11 cellular contexts compared by ENCODE assay signal in the genomic region with DNA sequence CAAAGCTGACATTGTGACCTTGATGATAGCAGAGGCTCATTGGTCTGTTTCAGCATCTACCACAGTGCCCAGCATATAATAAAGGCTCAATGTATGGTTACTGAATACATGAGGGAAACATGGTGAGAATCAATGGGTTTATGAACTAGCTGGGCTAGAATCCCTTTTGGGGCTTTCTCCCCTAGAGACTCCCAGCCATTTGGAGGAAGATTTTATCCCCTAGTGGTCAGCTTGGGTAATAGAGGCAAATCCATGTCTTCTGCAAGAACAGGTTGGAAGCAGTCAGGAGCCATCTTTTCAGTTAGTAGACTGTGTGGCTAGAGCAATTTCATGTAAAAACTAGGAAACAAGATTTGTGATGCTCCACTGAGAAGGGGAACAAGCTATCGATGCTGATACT. TPM values are rescaled to one million over a fixed set of nuclear protein-coding genes. Genes with fewer than 3 reads are reported as not detected.
DNase-seq lines count a peak whose midpoint lies in the region; TF ChIP-seq lines count a peak whose summit lies in the region.
"Had no signal": no experiment of that assay in that cellular context is flagged by ENCODE, and none has a peak within 500 bp of the region (broad histone marks: within the 10 kb centered on the region; RNA-seq: fewer than 3 reads in every experiment).

No MANE protein-coding gene starts in this region.

- H3K9me3 Mint-ChIP-seq in activated T-helper 1 cell treated with anti-CD3 and anti-CD28 coated beads, Interleukin-12 subunit alpha, Interleukin-12 subunit beta, Interleukin-2, Interleukin-4 antibody, amounts not matched to agents 30 ng/mL and 10 ng/mL and 1 ng/mL, durations not matched to agents 14 hours and 24 hours and 36 hours: no peaks in the 10 kb centered on the region

- 74% methylated on average over 1 of the region's 1 CpG for WGBS in suprapubic skin

- no peak overlapping the region for H3K27ac ChIP-seq in suprapubic skin
- H3K27ac ChIP-seq: heart left ventricle had no signal

- no peaks in the 10 kb centered on the region for H3K36me3 Mint-ChIP-seq in activated T-helper 1 cell treated with anti-CD3 and anti-CD28 coated beads, Interleukin-12 subunit alpha, Interleukin-12 subunit beta, Interleukin-2, Interleukin-4 antibody, amounts not matched to agents 30 ng/mL and 10 ng/mL and 1 ng/mL, durations not matched to agents 14 hours and 24 hours and 36 hours (ENCODE audit: low read depth)

- peak; percentile 28 for TF ChIP-seq CTCF in AG09309 (IDR thresholded peaks at IDR 0.05; ENCODE audit: control insufficient read depth, insufficient read depth, low read depth, low read length, missing control alignments)
- TF ChIP-seq CTCF in suprapubic skin (IDR thresholded peaks at IDR 0.05): no peak

- H3K27ac Mint-ChIP-seq in activated T-helper 1 cell treated with anti-CD3 and anti-CD28 coated beads, Interleukin-12 subunit alpha, Interleukin-12 subunit beta, Interleukin-2, Interleukin-4 antibody, amounts not matched to agents 30 ng/mL and 10 ng/mL and 1 ng/mL, durations not matched to agents 14 hours and 24 hours and 36 hours: no peak overlapping the region

- intact Hi-C loops in activated T-helper 1 cell treated with anti-CD3 and anti-CD28 coated beads, Interleukin-12 subunit alpha, Interleukin-12 subunit beta, Interleukin-2, Interleukin-4 antibody, amounts not matched to agents 30 ng/mL and 10 ng/mL and 1 ng/mL, durations not matched to agents 14 hours and 24 hours and 36 hours (cut with micrococcal nuclease): no loop called here

- no peak for TF ChIP-seq EP300 in suprapubic skin (IDR thresholded peaks at IDR 0.05)

- DNase-seq in AG09309 (ENCODE audit: low read depth) (no peak), GM19238 (ENCODE audit: insufficient read length, low spot score) (peak; percentile 11), SK-MEL-5 (ENCODE audit: low read depth, low spot score) (peak; percentile 56), iPS DF 19.7 (ENCODE audit: low read depth, low spot score) (peak; percentile 12), suprapubic skin (ENCODE audit: low spot score in 2 of 2) (no peak), NCI-H774 (lab: John Stamatoyannopoulos, UW) (no peak)
- DNase-seq in activated T-helper 1 cell treated with anti-CD3 and anti-CD28 coated beads, Interleukin-12 subunit alpha, Interleukin-12 subunit beta, Interleukin-2, Interleukin-4 antibody, amounts not matched to agents 30 ng/mL and 10 ng/mL and 1 ng/mL, durations not matched to agents 14 hours and 24 hours and 36 hours (ENCODE audit: low spot score): no peak
- no peak for DNase-seq in activated naive CD4-positive, alpha-beta T cell (lab: John Stamatoyannopoulos, UW)
- DNase-seq: heart left ventricle, NCI-H510A treated with DMSO at 0.1 percent for 48 hours, nucleus accumbens had no signal

- H3K36me3 ChIP-seq in suprapubic skin: no peaks in the 10 kb centered on the region
- H3K36me3 ChIP-seq: heart left ventricle had no signal

- H3K4me3 ChIP-seq in AG09309 (ENCODE audit: control insufficient read depth, low read depth, low read length) (no peak overlapping the region), suprapubic skin (no peak overlapping the region)
- H3K4me3 ChIP-seq: heart left ventricle had no signal

- no peaks in the 10 kb centered on the region for H3K9me3 ChIP-seq in suprapubic skin
- H3K9me3 ChIP-seq: heart left ventricle had no signal

- no peaks in the 10 kb centered on the region for H3K4me1 ChIP-seq in suprapubic skin
- H3K4me1 ChIP-seq: heart left ventricle had no signal

- no peaks in the 10 kb centered on the region for H3K4me1 Mint-ChIP-seq in activated T-helper 1 cell treated with anti-CD3 and anti-CD28 coated beads, Interleukin-12 subunit alpha, Interleukin-12 subunit beta, Interleukin-2, Interleukin-4 antibody, amounts not matched to agents 30 ng/mL and 10 ng/mL and 1 ng/mL, durations not matched to agents 14 hours and 24 hours and 36 hours (ENCODE audit: low read depth)

- TF ChIP-seq POLR2A in suprapubic skin (IDR thresholded peaks at IDR 0.05): no peak

- no peak overlapping the region for H3K4me3 Mint-ChIP-seq in activated T-helper 1 cell treated with anti-CD3 and anti-CD28 coated beads, Interleukin-12 subunit alpha, Interleukin-12 subunit beta, Interleukin-2, Interleukin-4 antibody, amounts not matched to agents 30 ng/mL and 10 ng/mL and 1 ng/mL, durations not matched to agents 14 hours and 24 hours and 36 hours

- H3K27me3 Mint-ChIP-seq in activated T-helper 1 cell treated with anti-CD3 and anti-CD28 coated beads, Interleukin-12 subunit alpha, Interleukin-12 subunit beta, Interleukin-2, Interleukin-4 antibody, amounts not matched to agents 30 ng/mL and 10 ng/mL and 1 ng/mL, durations not matched to agents 14 hours and 24 hours and 36 hours (ENCODE audit: insufficient read depth): peaks cover 29% of the 10 kb centered on the region

- in situ Hi-C loops in SK-MEL-5 (cut with HindIII; ENCODE audit: low pct_unique_long_range_greater_than_20kb, low sequenced_read_pairs): no loop called here

- H3K27me3 ChIP-seq in suprapubic skin: peaks cover 10% of the 10 kb centered on the region

RNA-seq across cellular contexts. Expression of gene REG4, which starts 15.8 kb away (rescaled TPM):
- not detected in 2 replicates for total RNA-seq in SK-MEL-5 (2014; rRNA removed; shearing (Covaris generic))
- polyA plus RNA-seq in SK-MEL-5 (2015; cell fraction: cytosol; rRNA removed): not detected in 2 replicates
- polyA plus RNA-seq in SK-MEL-5 (2015; cell fraction: nucleus; rRNA removed): not detected in 2 replicates
- 0.34 and 0.78 TPM in 2 replicates for total RNA-seq in activated T-helper 1 cell treated with anti-CD3 and anti-CD28 coated beads, Interleukin-12 subunit alpha, Interleukin-12 subunit beta, Interleukin-2, Interleukin-4 antibody, amounts not matched to agents 30 ng/mL and 10 ng/mL and 1 ng/mL, durations not matched to agents 14 hours and 24 hours and 36 hours
- total RNA-seq in suprapubic skin: not detected
- total RNA-seq: heart left ventricle had no signal

RNA-seq across cellular contexts. Expression of gene HMGCS2, which starts 58.3 kb away (rescaled TPM):
- total RNA-seq in SK-MEL-5 (2014; rRNA removed; shearing (Covaris generic)): not detected in 2 replicates
- polyA plus RNA-seq in SK-MEL-5 (2015; cell fraction: cytosol; rRNA removed): not detected in 2 replicates
- not detected in 2 replicates for polyA plus RNA-seq in SK-MEL-5 (2015; cell fraction: nucleus; rRNA removed)
- total RNA-seq in activated T-helper 1 cell treated with anti-CD3 and anti-CD28 coated beads, Interleukin-12 subunit alpha, Interleukin-12 subunit beta, Interleukin-2, Interleukin-4 antibody, amounts not matched to agents 30 ng/mL and 10 ng/mL and 1 ng/mL, durations not matched to agents 14 hours and 24 hours and 36 hours: not detected in 2 replicates
- total RNA-seq in suprapubic skin: 100 to 1,000 TPM in 1 of 4 donors, 10 to 100 TPM in 3; 20.9 to 389 (median 33.5) TPM

Comparison
In these comparisons a context has a peak if more than half of its experiments do, and no peak if none do; other contexts are left out.
1. DNase-seq: peak in GM19238 (single experiment), SK-MEL-5 (single experiment) and iPS DF 19.7 (single experiment); none in AG09309 (single experiment), activated T-helper 1 cell treated with anti-CD3 and anti-CD28 coated beads, Interleukin-12 subunit alpha, Interleukin-12 subunit beta, Interleukin-2, Interleukin-4 antibody, amounts not matched to agents 30 ng/mL and 10 ng/mL and 1 ng/mL, durations not matched to agents 14 hours and 24 hours and 36 hours (single experiment), suprapubic skin (0 of 2), activated naive CD4-positive, alpha-beta T cell (0 of 4) and NCI-H774 (single experiment).
2. RNA of gene HMGCS2, which starts 58.3 kb away (total RNA-seq): 20.9 to 389 TPM in suprapubic skin; not detected in SK-MEL-5 and not detected in activated T-helper 1 cell treated with anti-CD3 and anti-CD28 coated beads, Interleukin-12 subunit alpha, Interleukin-12 subunit beta, Interleukin-2, Interleukin-4 antibody, amounts not matched to agents 30 ng/mL and 10 ng/mL and 1 ng/mL, durations not matched to agents 14 hours and 24 hours and 36 hours; every median in the first group is over 10 times any median in the second.